In the genomic region with DNA sequence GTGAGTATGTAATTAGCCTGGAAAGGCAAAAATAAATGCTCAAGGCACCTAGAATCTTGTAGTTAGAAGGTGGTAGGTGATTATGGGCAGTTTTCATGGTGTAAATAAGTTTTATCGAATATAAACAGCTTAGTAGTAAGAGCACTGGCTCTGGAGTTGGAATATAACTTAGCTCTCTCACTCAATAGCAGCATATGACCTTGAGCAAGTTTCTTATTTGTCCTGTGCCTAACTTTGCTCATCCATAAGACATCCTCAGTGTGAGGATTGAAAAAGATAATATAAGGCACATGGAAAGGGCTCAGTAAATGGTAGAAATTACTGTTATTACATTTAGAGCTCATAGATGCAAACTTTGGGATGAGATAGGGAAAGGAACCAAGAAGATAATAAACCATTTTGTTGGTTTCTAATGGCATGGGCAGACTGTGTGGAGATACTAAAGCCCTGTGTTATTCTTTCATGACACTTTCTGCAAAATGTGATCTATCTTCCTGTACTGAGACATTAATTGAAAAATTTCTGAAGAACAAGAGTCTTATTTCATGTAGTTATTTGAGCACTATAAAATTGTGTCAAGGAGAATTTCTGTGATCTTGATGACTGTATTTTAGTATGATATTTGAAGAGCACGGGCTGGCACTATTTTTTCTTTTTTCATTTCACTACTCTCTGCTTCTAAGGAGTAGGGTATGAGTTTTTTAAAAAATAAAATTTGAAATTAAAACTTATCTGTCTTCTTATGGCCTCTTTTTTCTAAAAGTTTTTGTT, we compare ENCODE assay signal across 9 cellular contexts. TPM values are rescaled to one million over a fixed set of nuclear protein-coding genes. Genes with fewer than 3 reads are reported as not detected.
A peak's percentile ranks its signal among the peaks of the same experiment; 100 is the strongest.
DNase-seq lines count a peak whose midpoint lies in the region; ATAC-seq and TF ChIP-seq lines count a peak whose summit lies in the region.
"Had no signal": no experiment of that assay in that cellular context is flagged by ENCODE, and none has a peak within 500 bp of the region (broad histone marks: within the 10 kb centered on the region; RNA-seq: fewer than 3 reads in every experiment).

No MANE protein-coding gene starts in this region.

- no peak for TF ChIP-seq POLR2A in heart left ventricle (IDR thresholded peaks at IDR 0.05)
- no peak for TF ChIP-seq POLR2A in uterus (IDR thresholded peaks at IDR 0.05)

- no peaks in the 10 kb centered on the region for H3K9me3 ChIP-seq in heart left ventricle
- H3K9me3 ChIP-seq in uterus, result no peaks in the 10 kb centered on the region

- peak overlapping the region in 10 of 12 donors; percentile 2 to 99 (median 95) for H3K27ac ChIP-seq in heart left ventricle
- peak overlapping the region in 1 of 2 donors; percentile 93 for H3K27ac ChIP-seq in uterus

- ATAC-seq in heart left ventricle (no peak), GM21526 (IDR thresholded peaks at IDR 0.05; ENCODE audit: low FRiP score, unreplicated experiment) (no peak)

- DNase-seq in heart left ventricle, result no peak
- no peak for DNase-seq in cardiac septum (ENCODE audit: low spot score)
- peak; percentile 5 for DNase-seq in astrocyte of the hippocampus (ENCODE audit: low read depth, low spot score)
- DNase-seq in midbrain (lab: John Stamatoyannopoulos, UW), result peak; percentile 49
- DNase-seq in uterus, result no peak
- no peak for DNase-seq in SKM-1 (lab: John Stamatoyannopoulos, UW; ENCODE audit: unreplicated experiment)
- DNase-seq in OCI-M2 (lab: John Stamatoyannopoulos, UW; ENCODE audit: unreplicated experiment), result no peak
- DNase-seq: activated gamma-delta T cell had no signal

- no peaks in the 10 kb centered on the region for H3K27me3 ChIP-seq in heart left ventricle
- H3K27me3 ChIP-seq in uterus, result no peaks in the 10 kb centered on the region

- H3K4me1 ChIP-seq in heart left ventricle (peaks cover 0 to 57% (median 35%) of the 10 kb centered on the region in 12 donors), uterus (peaks cover 4 to 5% of the 10 kb centered on the region in 2 donors)

- intact Hi-C loops in heart left ventricle (cut with DNase I), result loop anchor here in 5 of 10 donors (2.0 to 10.0 kb wide), 8 partner anchors 48 to 155 kb away; partner anchors contain the start of genes SFR1 (in 4 of the 5) and STN1 (in 1 of the 5)
- intact Hi-C loops in cardiac septum (cut with DNase I), result loop anchor here (5.0 kb wide), 1 partner anchor 83 kb away; no protein-coding TSS in a partner anchor
- intact Hi-C loops in uterus (cut with DNase I; ENCODE audit: low total_unique reads), result no loop called here

- H3K4me3 ChIP-seq in heart left ventricle (peak overlapping the region in 11 of 12 donors; percentile 83 to 99 (median 91)), uterus (peak overlapping the region; percentile 62 to 99)

- TF ChIP-seq CTCF in heart left ventricle (IDR thresholded peaks at IDR 0.05) (no peak), uterus (IDR thresholded peaks at IDR 0.05) (no peak)

- 28 to 49% (median 36%) methylated on average over 2 of the region's 2 CpGs for WGBS in heart left ventricle, 4 donors

- H3K36me3 ChIP-seq in heart left ventricle, result no peaks in the 10 kb centered on the region
- no peaks in the 10 kb centered on the region for H3K36me3 ChIP-seq in uterus

RNA-seq across cellular contexts. Expression of gene SLK, which starts 3.1 kb away (rescaled TPM):
- total RNA-seq in heart left ventricle (10 to 100 TPM; 33.0 to 57.8 (median 47.9) TPM), cardiac septum (59.7 TPM), uterus (10 to 100 TPM; 30.9 to 78.7 (median 52.1) TPM)
- polyA plus RNA-seq in heart left ventricle, result 10 to 100 TPM; 10.0 to 34.0 TPM

RNA-seq across cellular contexts. Expression of gene STN1, which starts 52.1 kb away (rescaled TPM):
- 10 to 100 TPM; 28.6 to 53.1 (median 32.7) TPM for total RNA-seq in heart left ventricle
- 10 to 100 TPM; 23.1 to 36.1 TPM for polyA plus RNA-seq in heart left ventricle
- 33.9 TPM for total RNA-seq in cardiac septum
- total RNA-seq in uterus, result 10 to 100 TPM; 20.0 to 29.2 (median 27.0) TPM

Comparison
In these comparisons a context has a peak if more than half of its experiments do, and no peak if none do; other contexts are left out.
1. DNase-seq: peak in astrocyte of the hippocampus (single experiment) and midbrain (single experiment); none in heart left ventricle (0 of 5), cardiac septum (single experiment), uterus (0 of 2), SKM-1 (single experiment) and OCI-M2 (single experiment).